Comparison of ENCODE assay signal across 9 cellular contexts in genomic region chr17:7809791-7810343, GRCh38. TPM values are rescaled to one million over a fixed set of nuclear protein-coding genes. Genes with fewer than 3 reads are reported as not detected.
DNase-seq lines count a peak whose midpoint lies in the region; TF ChIP-seq lines count a peak whose summit lies in the region.
"Not testable (repeated sequence)": the region's sequence is repeated elsewhere in the genome, so short reads cannot be mapped to it uniquely, and the experiment has no call there.
"Had no signal": no experiment of that assay in that cellular context is flagged by ENCODE, and none has a peak within 500 bp of the region (broad histone marks: within the 10 kb centered on the region; RNA-seq: fewer than 3 reads in every experiment).

No MANE protein-coding gene starts in this region.

- CTCF ChIA-PET in RWPE1 (lab: Yijun Ruan, JAX), result interaction anchor here (0.8 kb wide), 1 partner anchor 189 kb away, joined by 6 read pairs; no protein-coding TSS in a partner anchor

- TF ChIP-seq CTCF in AG10803 (conservative IDR thresholded peaks at IDR 0.05; ENCODE audit: low read length); RWPE1 (conservative IDR thresholded peaks at IDR 0.05; ENCODE audit: low read depth); cardiac fibroblast (IDR thresholded peaks at IDR 0.05; ENCODE audit: low read depth, low read length); fibroblast of the aortic adventitia (IDR thresholded peaks at IDR 0.05; ENCODE audit: insufficient read depth, low read length): not testable (repeated sequence)

- DNase-seq in AG10803 (ENCODE audit: low read depth), result peak; percentile 44
- DNase-seq in HCEC 1CT, result peak; percentile 41
- DNase-seq in LoVo (ENCODE audit: low spot score), result peak; percentile 20
- DNase-seq in RWPE1 (ENCODE audit: low spot score), result not testable (repeated sequence)
- peak; percentile 35 to 54 for DNase-seq in cardiac fibroblast (ENCODE audit: low read depth in 2 of 2)
- peak; percentile 35 for DNase-seq in fibroblast of the aortic adventitia (ENCODE audit: low read depth)
- DNase-seq in kidney tubule cell (ENCODE audit: low spot score), result peak; percentile 68
- peak; percentile 6 for DNase-seq in stromal cell of bone marrow (ENCODE audit: low read depth)

- POLR2A ChIA-PET in RWPE1 (lab: Yijun Ruan, JAX; ENCODE audit: low non-redundant PET), result not testable (repeated sequence)

- H3K27ac ChIP-seq in RWPE1, result peak overlapping the region; percentile 73

- H3K4me3 ChIP-seq in AG10803 (ENCODE audit: low read length); cardiac fibroblast (replicated peaks in 1 of 2; ENCODE audit: low read depth in 2 of 2, low read length in 2 of 2); fibroblast of the aortic adventitia (ENCODE audit: low read depth, low read length): not testable (repeated sequence)

RNA-seq across cellular contexts. Expression of gene KDM6B, which starts 24.1 kb away (rescaled TPM):
- total RNA-seq in fibroblast of the aortic adventitia (ENCODE audit: low replicate concordance), result 5.7 and 32.1 TPM in 2 replicates

RNA-seq across cellular contexts. Expression of gene TMEM88, which starts 45.0 kb away (rescaled TPM):
- total RNA-seq in fibroblast of the aortic adventitia (ENCODE audit: low replicate concordance), result 0.18 TPM in 1 of 2 replicates, not detected in the other
- total RNA-seq: RPMI7951 had no signal

RNA-seq across cellular contexts. Expression of gene NAA38, which starts 47.5 kb away (rescaled TPM):
- 39.1 and 41.1 TPM in 2 replicates for total RNA-seq in fibroblast of the aortic adventitia (ENCODE audit: low replicate concordance)

RNA-seq across cellular contexts. Expression of gene CYB5D1, which starts 47.9 kb away (rescaled TPM):
- total RNA-seq in fibroblast of the aortic adventitia (ENCODE audit: low replicate concordance), result 6.8 and 11.2 TPM in 2 replicates
